8 cellular contexts compared by ENCODE assay signal in genomic region chr20:49928411-49929141, GRCh38. TPM values are rescaled to one million over a fixed set of nuclear protein-coding genes. Genes with fewer than 3 reads are reported as not detected.
A peak's percentile ranks its signal among the peaks of the same experiment; 100 is the strongest.
DNase-seq lines count a peak whose midpoint lies in the region; ATAC-seq, FAIRE-seq and TF ChIP-seq lines count a peak whose summit lies in the region.

No MANE protein-coding gene starts in this region.

- H2BK5ac ChIP-seq in H1 (ENCODE audit: low read depth, low read length): no peak overlapping the region

- peak overlapping the region; percentile 27 for H3K4me3 Mint-ChIP-seq in CD8-positive, alpha-beta T cell

- peak; percentile 51 to 70 for TF ChIP-seq RAD21 in H1 (IDR thresholded peaks at IDR 0.05 in 1 of 2, conservative IDR thresholded peaks at IDR 0.05 in 1 of 2; ENCODE audit: low read depth in 2 of 2, low read length in 2 of 2)

- no peak overlapping the region for H3K27ac ChIP-seq in CD8-positive, alpha-beta T cell (ENCODE audit: low read depth, low read length)
- H3K27ac ChIP-seq in H1 (ENCODE audit: low read depth, low read length): no peak overlapping the region

- peaks cover 6% of the 10 kb centered on the region for H3K4me1 ChIP-seq in CD8-positive, alpha-beta T cell (ENCODE audit: insufficient read depth, low read length)
- H3K4me1 ChIP-seq in H1 (replicated peaks in 1 of 4; ENCODE audit: control insufficient read depth in 3 of 4, insufficient read depth in 4 of 4, low read length in 3 of 4): no peaks in the 10 kb centered on the region

- no peak overlapping the region for H3K23ac ChIP-seq in H1 (ENCODE audit: insufficient read length)

- POLR2A ChIA-PET in CD8-positive, alpha-beta T cell (lab: Charles Lee): interaction anchor here (0.6 kb wide), 1 partner anchor 237 kb away, joined by 3 read pairs; no protein-coding TSS in a partner anchor
- POLR2A ChIA-PET in H1 (lab: Charles Lee; ENCODE audit: partially characterized antibody): interaction anchor here (0.7 kb wide), 1 partner anchor 637 kb away, joined by 3 read pairs; no protein-coding TSS in a partner anchor

- no peak overlapping the region for H2BK20ac ChIP-seq in H1 (ENCODE audit: low read length)

- no peak for FAIRE-seq in H1 (lab: Jason Lieb, UNC)

- no peaks in the 10 kb centered on the region for H3K36me3 ChIP-seq in CD8-positive, alpha-beta T cell (ENCODE audit: insufficient read depth, low read length)
- no peaks in the 10 kb centered on the region for H3K36me3 ChIP-seq in H1 (ENCODE audit: control insufficient read depth in 2 of 4, insufficient read depth in 4 of 4, low read length in 3 of 4)

- 30% methylated on average over 15 of the region's 15 CpGs; no CpG with 5 or more reads in 1 of the 2 experiments for WGBS in H1 (ENCODE audit: extremely low coverage in 1 of 2, insufficient coverage in 1 of 2, insufficient read length in 1 of 2, insufficient replicate concordance in 2 of 2, low coverage in 1 of 2, low lambda C conversion rate in 2 of 2, missing lambda C conversion rate in 1 of 2), 2 experiments

- no peaks in the 10 kb centered on the region for H3K79me2 ChIP-seq in H1 (ENCODE audit: control insufficient read depth in 1 of 2, insufficient read depth in 2 of 2, low read length in 2 of 2)

- no peaks in the 10 kb centered on the region for H4K20me1 ChIP-seq in H1 (replicated peaks in 1 of 2; ENCODE audit: control insufficient read depth in 1 of 2, insufficient read depth in 2 of 2, low read length in 2 of 2)

- H2AK5ac ChIP-seq in H1 (ENCODE audit: low read depth, low read length): no peak overlapping the region

- peak; percentile 99 for ATAC-seq in CD8-positive, alpha-beta T cell
- ATAC-seq in HG03460 (IDR thresholded peaks at IDR 0.05; ENCODE audit: unreplicated experiment): no peak

- intact Hi-C loops in CD8-positive, alpha-beta T cell (cut with DNase I, micrococcal nuclease): loop anchor here (1.0 to 2.0 kb wide), 5 partner anchors 8 to 594 kb away; partner anchors contain the start of genes SPATA2 (in 2 of the 2) and RNF114 (in 1 of the 2)

- no peak overlapping the region for H2BK15ac ChIP-seq in H1 (ENCODE audit: low read length)

- H2AFZ ChIP-seq in H1 (ENCODE audit: low read length): 0 out of 2 replicates have a peak overlapping the region, but pooled peaks have one; percentile 42

- peak; percentile 57 to 86 (median 78) for DNase-seq in CD8-positive, alpha-beta T cell
- DNase-seq in HS-27A (ENCODE audit: low read depth): peak; percentile 47
- peak; percentile 92 for DNase-seq in NOMO-1 treated with dmso at 0.1 percent for 144 hours (lab: John Stamatoyannopoulos, UW; ENCODE audit: unreplicated experiment)
- DNase-seq in activated CD8-positive, alpha-beta memory T cell treated with anti-CD3 and anti-CD28 coated beads for 24 hours: peak; percentile 90
- peak; percentile 47 to 86 for DNase-seq in H1 (ENCODE audit: low read depth in 1 of 2, low spot score in 2 of 2)
- peak; percentile 86 for DNase-seq in mesenteric fat pad (ENCODE audit: low spot score)
- peak; percentile 45 to 61 for DNase-seq in stimulated activated CD8-positive, alpha-beta memory T cell treated with anti-CD3 and anti-CD28 coated beads, Interleukin-15, amount 100 ng/mL, for 4 hours (ENCODE audit: low read depth in 2 of 2)

- no peak overlapping the region for H2BK12ac ChIP-seq in H1 (ENCODE audit: low read depth, low read length)

- no peak overlapping the region for H3K4ac ChIP-seq in H1 (replicated peaks; ENCODE audit: insufficient read length, low read depth, low read length)

- H4K5ac ChIP-seq in H1 (ENCODE audit: insufficient read length, low read depth, low read length): no peak overlapping the region

- no peak overlapping the region for H3K4me2 ChIP-seq in H1 (ENCODE audit: insufficient read depth in 1 of 2, low read depth in 2 of 2, low read length in 2 of 2)

- no peaks in the 10 kb centered on the region for H3K79me1 ChIP-seq in H1 (ENCODE audit: low read depth, low read length)

- H3K56ac ChIP-seq in H1 (replicated peaks; ENCODE audit: insufficient read length, low read depth, low read length): no peak overlapping the region

- H3K4me3 ChIP-seq in CD8-positive, alpha-beta T cell (ENCODE audit: low read depth, low read length): no peak overlapping the region
- H3K4me3 ChIP-seq in H1 (ENCODE audit: extremely low read depth in 1 of 4, insufficient read depth in 2 of 4, low read depth in 3 of 4, low read length in 4 of 4): no peak overlapping the region

- TF ChIP-seq POLR2A in H1 (IDR thresholded peaks at IDR 0.05; ENCODE audit: control extremely low read depth in 1 of 2, low read depth in 2 of 2, low read length in 2 of 2): no peak

- no peaks in the 10 kb centered on the region for H3K23me2 ChIP-seq in H1 (ENCODE audit: low read depth, low read length)

- H4K91ac ChIP-seq in H1 (replicated peaks; ENCODE audit: insufficient read length, low read length): no peak overlapping the region

- peak; percentile 95 for TF ChIP-seq CTCF in CD8-positive, alpha-beta T cell (IDR thresholded peaks at IDR 0.05)
- TF ChIP-seq CTCF in H1 (IDR thresholded peaks at IDR 0.05; ENCODE audit: control extremely low read depth in 1 of 3, insufficient read depth in 1 of 3, low read depth in 1 of 3, low read length in 3 of 3): peak; percentile 79 to 82 (median 81)

- H3K36me3 Mint-ChIP-seq in CD8-positive, alpha-beta T cell: no peaks in the 10 kb centered on the region

- TF ChIP-seq EP300 in H1 (IDR thresholded peaks at IDR 0.05; ENCODE audit: borderline replicate concordance in 1 of 2, low read depth in 2 of 2, low read length in 2 of 2): no peak

- H3K27ac Mint-ChIP-seq in CD8-positive, alpha-beta T cell: peak overlapping the region; percentile 46

- H3K4me1 Mint-ChIP-seq in CD8-positive, alpha-beta T cell (ENCODE audit: low read depth): peaks cover 8% of the 10 kb centered on the region

- no peaks in the 10 kb centered on the region for H3K27me3 ChIP-seq in CD8-positive, alpha-beta T cell (ENCODE audit: insufficient read depth, low read length)
- H3K27me3 ChIP-seq in H1 (replicated peaks in 1 of 4; ENCODE audit: control insufficient read depth in 3 of 4, extremely low read depth in 1 of 4, insufficient read depth in 3 of 4, low read length in 3 of 4): no peaks in the 10 kb centered on the region

- H3K9me3 ChIP-seq in CD8-positive, alpha-beta T cell (ENCODE audit: low read length): no peaks in the 10 kb centered on the region
- no peaks in the 10 kb centered on the region for H3K9me3 ChIP-seq in H1 (ENCODE audit: insufficient read depth in 2 of 2, low read depth in 1 of 2, low read length in 1 of 2)

- H4K8ac ChIP-seq in H1 (ENCODE audit: extremely low read depth, insufficient read depth, low read length): no peak overlapping the region

- H3K9me3 Mint-ChIP-seq in CD8-positive, alpha-beta T cell: no peaks in the 10 kb centered on the region

- H2BK120ac ChIP-seq in H1 (replicated peaks; ENCODE audit: low read depth, low read length): no peak overlapping the region

- CTCF ChIA-PET in CD8-positive, alpha-beta T cell (lab: Charles Lee): interaction anchor here (0.8 to 1.4 kb wide), 6 partner anchors 10 to 685 kb away, joined by 3 to 4 read pairs (median 3); no protein-coding TSS in a partner anchor
- CTCF ChIA-PET in H1 (lab: Charles Lee; ENCODE audit: partially characterized antibody): interaction anchor here (0.6 to 2.3 kb wide), 6 partner anchors 9 to 48 kb away, joined by 3 to 8 read pairs (median 3); no protein-coding TSS in a partner anchor

- no peak overlapping the region for H3K14ac ChIP-seq in H1 (ENCODE audit: insufficient read length)

- H3K18ac ChIP-seq in H1 (ENCODE audit: extremely low read depth, low read length): no peak overlapping the region

- peaks cover 2% of the 10 kb centered on the region for H3K27me3 Mint-ChIP-seq in CD8-positive, alpha-beta T cell (ENCODE audit: low read depth)

- no peak overlapping the region for H3K9ac ChIP-seq in H1 (replicated peaks in 1 of 4; ENCODE audit: extremely low read depth in 1 of 4, low read depth in 3 of 4, low read length in 3 of 4)

TF ChIP-seq in H1, 55 proteins besides CTCF, POLR2A, EP300 and RAD21 (continues in another document):
- no peak for TF ChIP-seq RNF2 (IDR thresholded peaks at IDR 0.05; ENCODE audit: borderline replicate concordance, low read depth, low read length, missing control alignments, poor library complexity, severe bottlenecking)
- TF ChIP-seq EZH2 (IDR thresholded peaks at IDR 0.05; ENCODE audit: low read depth, low read length, severe bottlenecking): no peak

RNA-seq across cellular contexts. Expression of gene RNF114, which starts 7.6 kb away (rescaled TPM):
- total RNA-seq in CD8-positive, alpha-beta T cell: 100 to 1,000 TPM; 137 to 151 TPM
- 81.7 and 82.0 TPM in 2 replicates for total RNA-seq in H1 (2021; fragmentation: NEBNext Ultra II Directional; extraction: Animal tissue kit (Norgen Biotek cat#: 25700))
- 89.9 and 158 TPM in 2 replicates for polyA plus RNA-seq in H1 (2011; rRNA removed)
- polyA plus RNA-seq in H1 (2011; cell fraction: cytosol; rRNA removed): 160 TPM
- polyA plus RNA-seq in H1 (2011; cell fraction: nucleus; rRNA removed): 99.9 TPM
- 66.8 to 91.7 TPM (median 75.1 TPM) in 4 replicates for polyA plus RNA-seq in H1 (2012, experiment 1 of 2)
- polyA plus RNA-seq in H1 (2012, experiment 2 of 2): 39.6 TPM
- polyA plus RNA-seq in H1 (2013, experiment 1 of 2): 51.2 TPM
- 51.8 TPM for polyA plus RNA-seq in H1 (2013, experiment 2 of 2)
- polyA minus RNA-seq in H1 (2011; rRNA and poly(A)+ RNA removed): 62.2 and 63.1 TPM in 2 replicates
- 69.6 TPM for polyA minus RNA-seq in H1 (2011; cell fraction: cytosol; rRNA and poly(A)+ RNA removed)
- 40.6 TPM for polyA minus RNA-seq in H1 (2011; cell fraction: nucleus; rRNA and poly(A)+ RNA removed)
- 59.9 TPM for total RNA-seq in mesenteric fat pad

RNA-seq across cellular contexts. Expression of gene SPATA2, which starts 13.2 kb away (rescaled TPM):
- 10 to 100 TPM; 20.9 to 22.4 TPM for total RNA-seq in CD8-positive, alpha-beta T cell
- total RNA-seq in H1 (2021; fragmentation: NEBNext Ultra II Directional; extraction: Animal tissue kit (Norgen Biotek cat#: 25700)): 11.9 and 13.0 TPM in 2 replicates
- 11.0 and 15.4 TPM in 2 replicates for polyA plus RNA-seq in H1 (2011; rRNA removed)
- polyA plus RNA-seq in H1 (2011; cell fraction: cytosol; rRNA removed): 6.4 TPM
- 7.7 TPM for polyA plus RNA-seq in H1 (2011; cell fraction: nucleus; rRNA removed)
- 10.4 to 11.7 TPM (median 11.1 TPM) in 4 replicates for polyA plus RNA-seq in H1 (2012, experiment 1 of 2)
- 12.2 TPM for polyA plus RNA-seq in H1 (2012, experiment 2 of 2)
- polyA plus RNA-seq in H1 (2013, experiment 1 of 2): 10.6 TPM
- 10.6 TPM for polyA plus RNA-seq in H1 (2013, experiment 2 of 2)
- 6.1 and 8.1 TPM in 2 replicates for polyA minus RNA-seq in H1 (2011; rRNA and poly(A)+ RNA removed)
- polyA minus RNA-seq in H1 (2011; cell fraction: cytosol; rRNA and poly(A)+ RNA removed): 6.4 TPM
- polyA minus RNA-seq in H1 (2011; cell fraction: nucleus; rRNA and poly(A)+ RNA removed): 6.7 TPM
- total RNA-seq in mesenteric fat pad: 4.9 TPM

RNA-seq across cellular contexts. Expression of gene SNAI1, which starts 54.2 kb away (rescaled TPM):
- 1 to 10 TPM; 3.0 to 3.1 TPM for total RNA-seq in CD8-positive, alpha-beta T cell
- total RNA-seq in H1 (2021; fragmentation: NEBNext Ultra II Directional; extraction: Animal tissue kit (Norgen Biotek cat#: 25700)): 6.5 and 7.7 TPM in 2 replicates
- polyA plus RNA-seq in H1 (2011; rRNA removed): 8.0 and 10.6 TPM in 2 replicates
- polyA plus RNA-seq in H1 (2011; cell fraction: cytosol; rRNA removed): 2.0 TPM
- polyA plus RNA-seq in H1 (2011; cell fraction: nucleus; rRNA removed): 6.6 TPM
- 6.9 to 10.2 TPM (median 8.7 TPM) in 4 replicates for polyA plus RNA-seq in H1 (2012, experiment 1 of 2)
- polyA plus RNA-seq in H1 (2012, experiment 2 of 2): 10.4 TPM
- 6.9 TPM for polyA plus RNA-seq in H1 (2013, experiment 1 of 2)
- polyA plus RNA-seq in H1 (2013, experiment 2 of 2): 7.0 TPM
- polyA minus RNA-seq in H1 (2011; rRNA and poly(A)+ RNA removed): 1.3 and 2.7 TPM in 2 replicates
- 2.4 TPM for polyA minus RNA-seq in H1 (2011; cell fraction: cytosol; rRNA and poly(A)+ RNA removed)
- polyA minus RNA-seq in H1 (2011; cell fraction: nucleus; rRNA and poly(A)+ RNA removed): 7.8 TPM
- total RNA-seq in mesenteric fat pad: 19.1 TPM
